Comparison of ENCODE assay signal across 10 cellular contexts in the genomic region with DNA sequence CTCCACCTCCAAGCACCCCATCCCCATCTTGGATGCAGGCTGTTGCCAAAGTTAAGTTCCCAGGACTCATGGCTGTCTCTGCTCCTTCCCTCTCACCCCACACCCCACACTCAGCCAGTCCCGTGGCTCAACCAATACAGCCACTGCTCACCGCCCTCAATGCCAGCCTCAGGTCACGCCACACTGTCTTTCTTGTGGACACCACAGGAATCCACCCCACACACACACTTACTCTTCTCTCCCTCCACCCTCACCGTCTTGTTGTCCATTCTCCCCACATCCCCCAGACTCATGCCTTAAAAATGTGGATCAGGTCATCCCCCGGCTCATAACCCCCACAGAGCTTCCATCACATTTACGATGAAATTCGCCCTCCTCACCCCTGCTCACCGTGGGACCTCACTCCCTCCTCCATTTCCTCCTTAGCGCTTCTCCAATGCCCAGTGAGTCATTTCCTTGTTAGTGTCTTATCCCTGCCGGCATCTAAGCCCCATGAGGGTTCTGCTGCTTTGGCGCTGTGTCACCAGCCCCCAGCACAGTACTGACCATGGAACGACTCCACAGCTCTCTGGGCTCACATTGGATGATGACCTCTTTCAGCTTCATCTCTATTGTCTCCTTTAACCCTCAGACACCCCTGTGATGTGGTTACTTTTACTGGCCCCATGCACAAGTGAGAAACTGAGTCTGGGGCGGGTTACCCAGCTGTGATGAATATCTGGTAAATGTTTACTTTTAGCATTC. TPM values are rescaled to one million over a fixed set of nuclear protein-coding genes. Genes with fewer than 3 reads are reported as not detected.
DNase-seq lines count a peak whose midpoint lies in the region; ATAC-seq, FAIRE-seq and TF ChIP-seq lines count a peak whose summit lies in the region.
"Had no signal": no experiment of that assay in that cellular context is flagged by ENCODE, and none has a peak within 500 bp of the region (broad histone marks: within the 10 kb centered on the region; RNA-seq: fewer than 3 reads in every experiment).

No MANE protein-coding gene starts in this region.

- no peak overlapping the region for H2BK15ac ChIP-seq in H1 (ENCODE audit: low read length)

- 0 out of 2 replicates have a peak overlapping the region, but pooled peaks have one; percentile 75 for H2BK20ac ChIP-seq in H1 (ENCODE audit: low read length)

- no peak overlapping the region for H4K91ac ChIP-seq in H1 (replicated peaks; ENCODE audit: insufficient read length, low read length)

- no peak overlapping the region for H3K27ac Mint-ChIP-seq in stimulated activated naive B cell treated with anti-CD40 and anti-IgM and Interleukin-4, amounts not matched to agents 10 μg/mL and 1 μg/mL and 100 μg/mL, for 72 hours
- H3K27ac Mint-ChIP-seq in endodermal cell = no peak overlapping the region

- TF ChIP-seq RAD21 in H1 (IDR thresholded peaks at IDR 0.05 in 1 of 2, conservative IDR thresholded peaks at IDR 0.05 in 1 of 2; ENCODE audit: low read depth in 2 of 2, low read length in 2 of 2) = no peak

- WGBS in H1 (ENCODE audit: extremely low coverage in 1 of 2, insufficient coverage in 1 of 2, insufficient read length in 1 of 2, insufficient replicate concordance in 2 of 2, low coverage in 1 of 2, low lambda C conversion rate in 2 of 2, missing lambda C conversion rate in 1 of 2), 2 experiments = 90% methylated on average over 13 of the region's 13 CpGs; no CpG with 5 or more reads in 1 of the 2 experiments
- 74% methylated on average over 6 to 13 of the region's 13 CpGs for WGBS in endodermal cell (ENCODE audit: insufficient coverage in 1 of 2, insufficient read length in 1 of 2), 2 experiments

- H3K79me2 ChIP-seq in H1 (ENCODE audit: control insufficient read depth in 1 of 2, insufficient read depth in 2 of 2, low read length in 2 of 2) (no peaks in the 10 kb centered on the region), osteoblast (ENCODE audit: insufficient read depth, low read length) (peaks cover 74% of the 10 kb centered on the region)

- H2BK120ac ChIP-seq in H1 (replicated peaks; ENCODE audit: low read depth, low read length) = no peak overlapping the region

- no peak overlapping the region for H3K4me2 ChIP-seq in H1 (ENCODE audit: insufficient read depth in 1 of 2, low read depth in 2 of 2, low read length in 2 of 2)
- H3K4me2 ChIP-seq in osteoblast (ENCODE audit: insufficient read depth, low read length) = peak overlapping the region; percentile 64

- H3K9me3 Mint-ChIP-seq in stimulated activated naive B cell treated with anti-CD40 and anti-IgM and Interleukin-4, amounts not matched to agents 10 μg/mL and 1 μg/mL and 100 μg/mL, for 72 hours = no peaks in the 10 kb centered on the region
- H3K9me3 Mint-ChIP-seq in endodermal cell = no peaks in the 10 kb centered on the region

- H3K27me3 Mint-ChIP-seq in stimulated activated naive B cell treated with anti-CD40 and anti-IgM and Interleukin-4, amounts not matched to agents 10 μg/mL and 1 μg/mL and 100 μg/mL, for 72 hours = peaks cover 43 to 63% of the 10 kb centered on the region in 2 donors
- no peaks in the 10 kb centered on the region for H3K27me3 Mint-ChIP-seq in endodermal cell (ENCODE audit: insufficient read depth)

- H3K14ac ChIP-seq in H1 (ENCODE audit: insufficient read length) = no peak overlapping the region

- H2AFZ ChIP-seq in H1 (ENCODE audit: low read length) (no peak overlapping the region), osteoblast (ENCODE audit: low read length) (peak overlapping the region; percentile 11)

- CTCF ChIA-PET in H1 (lab: Charles Lee; ENCODE audit: partially characterized antibody) = interaction anchor here (1.0 to 9.1 kb wide), 7 partner anchors 9 to 112 kb away, joined by 3 to 78 read pairs (median 5); no protein-coding TSS in a partner anchor

- H3K56ac ChIP-seq in H1 (replicated peaks; ENCODE audit: insufficient read length, low read depth, low read length) = no peak overlapping the region

- H3K9ac ChIP-seq in H1 (replicated peaks in 1 of 4; ENCODE audit: extremely low read depth in 1 of 4, low read depth in 3 of 4, low read length in 3 of 4) = no peak overlapping the region
- no peak overlapping the region for H3K9ac ChIP-seq in endodermal cell (ENCODE audit: extremely low read depth, low read length, poor library complexity, severe bottlenecking)

- H3K23me2 ChIP-seq in H1 (ENCODE audit: low read depth, low read length) = peaks cover 1% of the 10 kb centered on the region; the same call in 1 of the 2 replicates

- no peak for ATAC-seq in stimulated activated naive B cell treated with anti-CD40 and anti-IgM and Interleukin-4, amounts not matched to agents 10 μg/mL and 1 μg/mL and 100 μg/mL, for 72 hours (replicated peaks)
- ATAC-seq in HG03460 (IDR thresholded peaks at IDR 0.05; ENCODE audit: unreplicated experiment) = no peak

- H3K4me3 Mint-ChIP-seq in stimulated activated naive B cell treated with anti-CD40 and anti-IgM and Interleukin-4, amounts not matched to agents 10 μg/mL and 1 μg/mL and 100 μg/mL, for 72 hours = no peak overlapping the region
- H3K4me3 Mint-ChIP-seq in endodermal cell = no peak overlapping the region

- H3K36me3 ChIP-seq in H1 (ENCODE audit: control insufficient read depth in 2 of 4, insufficient read depth in 4 of 4, low read length in 3 of 4) (no peaks in the 10 kb centered on the region; a peak in 1 of 8 replicates), osteoblast (ENCODE audit: insufficient read depth, low read length) (peaks cover 56% of the 10 kb centered on the region), endodermal cell (ENCODE audit: control insufficient read depth, insufficient read depth, low read length) (no peaks in the 10 kb centered on the region)

- no peak overlapping the region for H3K23ac ChIP-seq in H1 (ENCODE audit: insufficient read length)

- no peaks in the 10 kb centered on the region for H4K20me1 ChIP-seq in H1 (replicated peaks in 1 of 2; ENCODE audit: control insufficient read depth in 1 of 2, insufficient read depth in 2 of 2, low read length in 2 of 2)
- no peaks in the 10 kb centered on the region for H4K20me1 ChIP-seq in osteoblast (ENCODE audit: insufficient read depth, low read length)

- no peak for TF ChIP-seq POLR2A in H1 (IDR thresholded peaks at IDR 0.05; ENCODE audit: control extremely low read depth in 1 of 2, low read depth in 2 of 2, low read length in 2 of 2)

- no peaks in the 10 kb centered on the region for H3K27me3 ChIP-seq in H1 (replicated peaks in 1 of 4; ENCODE audit: control insufficient read depth in 3 of 4, extremely low read depth in 1 of 4, insufficient read depth in 3 of 4, low read length in 3 of 4)
- H3K27me3 ChIP-seq in osteoblast (ENCODE audit: insufficient read depth, low read length) = no peaks in the 10 kb centered on the region
- no peaks in the 10 kb centered on the region for H3K27me3 ChIP-seq in endodermal cell (ENCODE audit: control insufficient read depth, insufficient read depth, low read length, poor library complexity, severe bottlenecking)

- H2AK5ac ChIP-seq in H1 (ENCODE audit: low read depth, low read length) = 0 out of 2 replicates have a peak overlapping the region, but pooled peaks have one; percentile 82

- no peak overlapping the region for H3K4ac ChIP-seq in H1 (replicated peaks; ENCODE audit: insufficient read length, low read depth, low read length)

- TF ChIP-seq EP300 in H1 (IDR thresholded peaks at IDR 0.05; ENCODE audit: borderline replicate concordance in 1 of 2, low read depth in 2 of 2, low read length in 2 of 2) = no peak

- no peak overlapping the region for H4K8ac ChIP-seq in H1 (ENCODE audit: extremely low read depth, insufficient read depth, low read length)

- H4K5ac ChIP-seq in H1 (ENCODE audit: insufficient read length, low read depth, low read length) = no peak overlapping the region

- peak overlapping the region; percentile 84 for H2BK5ac ChIP-seq in H1 (ENCODE audit: low read depth, low read length)

- TF ChIP-seq CTCF in H1 (IDR thresholded peaks at IDR 0.05; ENCODE audit: control extremely low read depth in 1 of 3, insufficient read depth in 1 of 3, low read depth in 1 of 3, low read length in 3 of 3) = no peak
- no peak for TF ChIP-seq CTCF in osteoblast (IDR thresholded peaks at IDR 0.05; ENCODE audit: extremely low read depth, low read depth, low read length)
- TF ChIP-seq CTCF in endodermal cell (conservative IDR thresholded peaks at IDR 0.05) = no peak

- no peaks in the 10 kb centered on the region for H3K36me3 Mint-ChIP-seq in stimulated activated naive B cell treated with anti-CD40 and anti-IgM and Interleukin-4, amounts not matched to agents 10 μg/mL and 1 μg/mL and 100 μg/mL, for 72 hours
- H3K36me3 Mint-ChIP-seq in endodermal cell (ENCODE audit: low read depth) = no peaks in the 10 kb centered on the region

- DNase-seq in ELF-1 (ENCODE audit: low read depth, low spot score) (peak; percentile 70), NCI-H460 (ENCODE audit: extremely low read depth, low read depth) (peak; percentile 94), H1 (ENCODE audit: low read depth in 1 of 2, low spot score in 2 of 2) (peak in 1 of 2 experiments; percentile 53), osteoblast (ENCODE audit: insufficient read length, low spot score, missing footprints) (peak; percentile 97), endodermal cell (no peak), cerebellum (ENCODE audit: low spot score) (no peak)
- DNase-seq in stimulated activated naive B cell treated with anti-CD40 and anti-IgM and Interleukin-4, amounts not matched to agents 10 μg/mL and 1 μg/mL and 100 μg/mL, for 72 hours = no peak
- DNase-seq: NCI-H1417 treated with DMSO at 0.1 percent for 48 hours; stimulated activated CD4-positive, alpha-beta T cell treated with anti-CD3 and anti-CD28 coated beads, Interleukin-4, amount 100 ng/mL, for 4 hours had no signal

- FAIRE-seq in H1 (lab: Jason Lieb, UNC) = no peak

- H3K4me3 ChIP-seq in H1 (ENCODE audit: extremely low read depth in 1 of 4, insufficient read depth in 2 of 4, low read depth in 3 of 4, low read length in 4 of 4) (no peak overlapping the region), osteoblast (ENCODE audit: insufficient read depth, low read length) (peak overlapping the region; percentile 4), endodermal cell (ENCODE audit: low read length) (no peak overlapping the region)

- H3K4me1 Mint-ChIP-seq in stimulated activated naive B cell treated with anti-CD40 and anti-IgM and Interleukin-4, amounts not matched to agents 10 μg/mL and 1 μg/mL and 100 μg/mL, for 72 hours = no peaks in the 10 kb centered on the region
- peaks cover 16% of the 10 kb centered on the region for H3K4me1 Mint-ChIP-seq in endodermal cell

- H3K18ac ChIP-seq in H1 (ENCODE audit: extremely low read depth, low read length) = no peak overlapping the region

- POLR2A ChIA-PET in H1 (lab: Charles Lee; ENCODE audit: partially characterized antibody) = interaction anchor here (0.8 to 1.0 kb wide), 3 partner anchors 9 to 13 kb away, joined by 3 read pairs; a partner anchor contains a TSS

- H3K27ac ChIP-seq in H1 (ENCODE audit: low read depth, low read length) = no peak overlapping the region
- H3K27ac ChIP-seq in osteoblast (ENCODE audit: low read depth, low read length) = peak overlapping the region; percentile 97
- H3K27ac ChIP-seq in endodermal cell (ENCODE audit: low read depth, low read length) = no peak overlapping the region

- H3K4me1 ChIP-seq in H1 (replicated peaks in 1 of 4; ENCODE audit: control insufficient read depth in 3 of 4, insufficient read depth in 4 of 4, low read length in 3 of 4) (peaks cover 0 to 4% (median 0%) of the 10 kb centered on the region in 4 experiments; a peak in 5 of 7 replicates), osteoblast (ENCODE audit: insufficient read depth, low read length) (peaks cover 43% of the 10 kb centered on the region), endodermal cell (ENCODE audit: control insufficient read depth, insufficient read depth, low read length) (peaks cover 3% of the 10 kb centered on the region)

- 0 out of 2 replicates have a peak overlapping the region, but pooled peaks have one; percentile 39 for H2BK12ac ChIP-seq in H1 (ENCODE audit: low read depth, low read length)

- no peaks in the 10 kb centered on the region; the same call in 1 of the 2 replicates for H3K79me1 ChIP-seq in H1 (ENCODE audit: low read depth, low read length)

- H3K9me3 ChIP-seq in H1 (ENCODE audit: insufficient read depth in 2 of 2, low read depth in 1 of 2, low read length in 1 of 2) = peaks cover 0 to 3% of the 10 kb centered on the region in 2 experiments; a peak in 1 of 4 replicates
- H3K9me3 ChIP-seq in osteoblast (ENCODE audit: low read depth, low read length) = no peaks in the 10 kb centered on the region
- H3K9me3 ChIP-seq in endodermal cell (ENCODE audit: control insufficient read depth, low read length) = no peaks in the 10 kb centered on the region

RNA-seq across cellular contexts. Expression of a gene that starts 13.8 kb away (rescaled TPM):
- total RNA-seq in NCI-H460 (2014; rRNA removed; shearing (Covaris generic)) = 81.6 and 107 TPM in 2 replicates
- polyA plus RNA-seq in NCI-H460 (2014; cell fraction: nucleus; rRNA removed) = 362 and 381 TPM in 2 replicates
- 17.0 TPM in 2 replicates for total RNA-seq in H1 (2021; fragmentation: NEBNext Ultra II Directional; extraction: Animal tissue kit (Norgen Biotek cat#: 25700))
- 12.7 and 16.9 TPM in 2 replicates for polyA plus RNA-seq in H1 (2011; rRNA removed)
- polyA plus RNA-seq in H1 (2011; cell fraction: cytosol; rRNA removed) = 12.6 TPM
- 47.0 TPM for polyA plus RNA-seq in H1 (2011; cell fraction: nucleus; rRNA removed)
- 15.7 to 18.9 TPM (median 17.7 TPM) in 4 replicates for polyA plus RNA-seq in H1 (2012, experiment 1 of 2)
- 7.2 TPM for polyA plus RNA-seq in H1 (2012, experiment 2 of 2)
- polyA plus RNA-seq in H1 (2013, experiment 1 of 2) = 11.2 TPM
- polyA plus RNA-seq in H1 (2013, experiment 2 of 2) = 11.0 TPM
- polyA minus RNA-seq in H1 (2011; rRNA and poly(A)+ RNA removed) = 14.5 and 14.8 TPM in 2 replicates
- polyA minus RNA-seq in H1 (2011; cell fraction: cytosol; rRNA and poly(A)+ RNA removed) = 10.6 TPM
- polyA minus RNA-seq in H1 (2011; cell fraction: nucleus; rRNA and poly(A)+ RNA removed) = 14.1 TPM
- total RNA-seq in osteoblast = 25.7 and 32.1 TPM in 2 replicates
- 1 to 10 TPM in 1 of 2 donors, under 1 TPM in 1; 0.75 to 1.0 TPM for total RNA-seq in endodermal cell
- polyA plus RNA-seq in endodermal cell (2013, experiment 1 of 2) = 1.1 TPM
- polyA plus RNA-seq in endodermal cell (2013, experiment 2 of 2) = 0.58 TPM
- total RNA-seq in cerebellum = 1.2 TPM

Comparison
In these comparisons a context has a peak if more than half of its experiments do, and no peak if none do; other contexts are left out.
1. DNase-seq: peak in ELF-1 (single experiment), NCI-H460 (single experiment) and osteoblast (single experiment); none in stimulated activated naive B cell treated with anti-CD40 and anti-IgM and Interleukin-4, amounts not matched to agents 10 μg/mL and 1 μg/mL and 100 μg/mL, for 72 hours (single experiment), endodermal cell (single experiment) and cerebellum (single experiment).